In genomic region chr10:33882996-33883395, GRCh38 we compare ENCODE assay signal across 2 cellular contexts.
TF ChIP-seq lines count a peak whose summit lies in the region.

No MANE protein-coding gene starts in this region.

TF ChIP-seq in SK-N-SH treated with all-trans-retinoic acid at 6 μM for 48 hours, 23 proteins besides CTCF, POLR2A, EP300 and RAD21 (continued from another document):
- TF ChIP-seq, protein P1, sequence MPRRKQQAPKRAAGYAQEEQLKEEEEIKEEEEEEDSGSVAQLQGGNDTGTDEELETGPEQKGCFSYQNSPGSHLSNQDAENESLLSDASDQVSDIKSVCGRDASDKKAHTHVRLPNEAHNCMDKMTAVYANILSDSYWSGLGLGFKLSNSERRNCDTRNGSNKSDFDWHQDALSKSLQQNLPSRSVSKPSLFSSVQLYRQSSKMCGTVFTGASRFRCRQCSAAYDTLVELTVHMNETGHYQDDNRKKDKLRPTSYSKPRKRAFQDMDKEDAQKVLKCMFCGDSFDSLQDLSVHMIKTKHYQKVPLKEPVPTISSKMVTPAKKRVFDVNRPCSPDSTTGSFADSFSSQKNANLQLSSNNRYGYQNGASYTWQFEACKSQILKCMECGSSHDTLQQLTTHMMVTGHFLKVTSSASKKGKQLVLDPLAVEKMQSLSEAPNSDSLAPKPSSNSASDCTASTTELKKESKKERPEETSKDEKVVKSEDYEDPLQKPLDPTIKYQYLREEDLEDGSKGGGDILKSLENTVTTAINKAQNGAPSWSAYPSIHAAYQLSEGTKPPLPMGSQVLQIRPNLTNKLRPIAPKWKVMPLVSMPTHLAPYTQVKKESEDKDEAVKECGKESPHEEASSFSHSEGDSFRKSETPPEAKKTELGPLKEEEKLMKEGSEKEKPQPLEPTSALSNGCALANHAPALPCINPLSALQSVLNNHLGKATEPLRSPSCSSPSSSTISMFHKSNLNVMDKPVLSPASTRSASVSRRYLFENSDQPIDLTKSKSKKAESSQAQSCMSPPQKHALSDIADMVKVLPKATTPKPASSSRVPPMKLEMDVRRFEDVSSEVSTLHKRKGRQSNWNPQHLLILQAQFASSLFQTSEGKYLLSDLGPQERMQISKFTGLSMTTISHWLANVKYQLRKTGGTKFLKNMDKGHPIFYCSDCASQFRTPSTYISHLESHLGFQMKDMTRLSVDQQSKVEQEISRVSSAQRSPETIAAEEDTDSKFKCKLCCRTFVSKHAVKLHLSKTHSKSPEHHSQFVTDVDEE (CRISPR knock-in tag; IDR thresholded peaks at IDR 0.05): peak; percentile 32; the same call in 1 of the 2 replicates
- TF ChIP-seq ARNTL (CRISPR knock-in tag; IDR thresholded peaks at IDR 0.05; ENCODE audit: borderline replicate concordance, low read depth) (no peak), ZFP30 (CRISPR knock-in tag; IDR thresholded peaks at IDR 0.05) (no peak), ESRRG (CRISPR knock-in tag; IDR thresholded peaks at IDR 0.05) (no peak), ZC3H10 (CRISPR knock-in tag; IDR thresholded peaks at IDR 0.05) (0 out of 2 replicates have a peak, but pooled peaks have one; percentile 17), SNAI2 (CRISPR knock-in tag; IDR thresholded peaks at IDR 0.05) (no peak), ISL1 (CRISPR knock-in tag; IDR thresholded peaks at IDR 0.05) (peak; percentile 95), CSDC2 (CRISPR knock-in tag; IDR thresholded peaks at IDR 0.05) (no peak), ZNF70 (CRISPR knock-in tag; IDR thresholded peaks at IDR 0.05) (no peak), ZNF8 (CRISPR knock-in tag; IDR thresholded peaks at IDR 0.05) (no peak), PPARA (CRISPR knock-in tag; IDR thresholded peaks at IDR 0.05; ENCODE audit: borderline replicate concordance) (no peak), GLIS3 (CRISPR knock-in tag; IDR thresholded peaks at IDR 0.05) (no peak), ZNF565 (CRISPR knock-in tag; conservative IDR thresholded peaks at IDR 0.05; ENCODE audit: low read depth) (no peak), RARB (CRISPR knock-in tag; IDR thresholded peaks at IDR 0.05) (no peak)
- TF ChIP-seq, protein P2, sequence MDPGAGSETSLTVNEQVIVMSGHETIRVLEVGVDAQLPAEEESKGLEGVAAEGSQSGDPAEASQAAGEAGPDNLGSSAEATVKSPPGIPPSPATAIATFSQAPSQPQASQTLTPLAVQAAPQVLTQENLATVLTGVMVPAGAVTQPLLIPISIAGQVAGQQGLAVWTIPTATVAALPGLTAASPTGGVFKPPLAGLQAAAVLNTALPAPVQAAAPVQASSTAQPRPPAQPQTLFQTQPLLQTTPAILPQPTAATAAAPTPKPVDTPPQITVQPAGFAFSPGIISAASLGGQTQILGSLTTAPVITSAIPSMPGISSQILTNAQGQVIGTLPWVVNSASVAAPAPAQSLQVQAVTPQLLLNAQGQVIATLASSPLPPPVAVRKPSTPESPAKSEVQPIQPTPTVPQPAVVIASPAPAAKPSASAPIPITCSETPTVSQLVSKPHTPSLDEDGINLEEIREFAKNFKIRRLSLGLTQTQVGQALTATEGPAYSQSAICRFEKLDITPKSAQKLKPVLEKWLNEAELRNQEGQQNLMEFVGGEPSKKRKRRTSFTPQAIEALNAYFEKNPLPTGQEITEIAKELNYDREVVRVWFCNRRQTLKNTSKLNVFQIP (CRISPR knock-in tag; IDR thresholded peaks at IDR 0.05; ENCODE audit: borderline replicate concordance, low read depth): no peak
- TF ChIP-seq, protein P3, sequence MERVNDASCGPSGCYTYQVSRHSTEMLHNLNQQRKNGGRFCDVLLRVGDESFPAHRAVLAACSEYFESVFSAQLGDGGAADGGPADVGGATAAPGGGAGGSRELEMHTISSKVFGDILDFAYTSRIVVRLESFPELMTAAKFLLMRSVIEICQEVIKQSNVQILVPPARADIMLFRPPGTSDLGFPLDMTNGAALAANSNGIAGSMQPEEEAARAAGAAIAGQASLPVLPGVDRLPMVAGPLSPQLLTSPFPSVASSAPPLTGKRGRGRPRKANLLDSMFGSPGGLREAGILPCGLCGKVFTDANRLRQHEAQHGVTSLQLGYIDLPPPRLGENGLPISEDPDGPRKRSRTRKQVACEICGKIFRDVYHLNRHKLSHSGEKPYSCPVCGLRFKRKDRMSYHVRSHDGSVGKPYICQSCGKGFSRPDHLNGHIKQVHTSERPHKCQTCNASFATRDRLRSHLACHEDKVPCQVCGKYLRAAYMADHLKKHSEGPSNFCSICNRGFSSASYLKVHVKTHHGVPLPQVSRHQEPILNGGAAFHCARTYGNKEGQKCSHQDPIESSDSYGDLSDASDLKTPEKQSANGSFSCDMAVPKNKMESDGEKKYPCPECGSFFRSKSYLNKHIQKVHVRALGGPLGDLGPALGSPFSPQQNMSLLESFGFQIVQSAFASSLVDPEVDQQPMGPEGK (CRISPR knock-in tag; IDR thresholded peaks at IDR 0.05; ENCODE audit: borderline replicate concordance): no peak

TF ChIP-seq in SK-N-SH, 30 proteins besides CTCF, POLR2A, EP300 and RAD21 (continued from another document):
- TF ChIP-seq ZBTB33 (IDR thresholded peaks at IDR 0.05; ENCODE audit: borderline replicate concordance, low read depth) (no peak), NFIC (IDR thresholded peaks at IDR 0.05; ENCODE audit: borderline replicate concordance) (no peak), USF1 (IDR thresholded peaks at IDR 0.05; ENCODE audit: borderline replicate concordance, low read depth) (no peak), YY1 (IDR thresholded peaks at IDR 0.05; ENCODE audit: low read depth) (no peak), NRF1 (IDR thresholded peaks at IDR 0.05; ENCODE audit: low read depth, low read length) (no peak), SIN3A (IDR thresholded peaks at IDR 0.05; ENCODE audit: borderline replicate concordance, low read depth, low read length) (no peak)
